In genomic region chr15:49876401-49877038, GRCh38 we compare ENCODE assay signal across 10 cellular contexts.
DNase-seq lines count a peak whose midpoint lies in the region; ATAC-seq and TF ChIP-seq lines count a peak whose summit lies in the region.
"Had no signal": no experiment of that assay in that cellular context is flagged by ENCODE, and none has a peak within 500 bp of the region (broad histone marks: within the 10 kb centered on the region; RNA-seq: fewer than 3 reads in every experiment).

No MANE protein-coding gene starts in this region.

- peaks cover 0 to 2% (median 0%) of the 10 kb centered on the region in 5 experiments for H3K9me3 Mint-ChIP-seq in brain
- no peaks in the 10 kb centered on the region for H3K9me3 Mint-ChIP-seq in CD8-positive, alpha-beta memory T cell
- H3K9me3 Mint-ChIP-seq: central memory CD8-positive, alpha-beta T cell; T-helper 1 cell treated with Interleukin-12 subunit alpha and Interleukin-12 subunit beta and Interleukin-4 antibody, amounts not matched to agents 30 μg/mL and 1 μg/mL, for 36 hours had no signal

- H3K27ac ChIP-seq in thyroid gland = peak overlapping the region; percentile 1 to 59 (median 53)
- H3K27ac ChIP-seq in CD8-positive, alpha-beta memory T cell (ENCODE audit: low read depth, low read length) = no peak overlapping the region

- H3K27me3 Mint-ChIP-seq in brain = no peaks in the 10 kb centered on the region
- no peaks in the 10 kb centered on the region for H3K27me3 Mint-ChIP-seq in CD8-positive, alpha-beta memory T cell
- H3K27me3 Mint-ChIP-seq: central memory CD8-positive, alpha-beta T cell had no signal

- ATAC-seq in left colon = peak; percentile 91
- no peak for ATAC-seq in esophagus mucosa
- ATAC-seq in GM19324 (IDR thresholded peaks at IDR 0.05; ENCODE audit: low FRiP score, unreplicated experiment) = no peak

- no peak overlapping the region for H3K4me3 ChIP-seq in thyroid gland (replicated peaks in 1 of 3)
- H3K4me3 ChIP-seq in CD8-positive, alpha-beta memory T cell (ENCODE audit: low read length) = no peak overlapping the region

- no peaks in the 10 kb centered on the region for H3K36me3 ChIP-seq in thyroid gland
- no peaks in the 10 kb centered on the region for H3K36me3 ChIP-seq in CD8-positive, alpha-beta memory T cell (ENCODE audit: insufficient read depth, low read length)

- peaks cover 17% of the 10 kb centered on the region for H3K4me1 Mint-ChIP-seq in brain
- no peaks in the 10 kb centered on the region for H3K4me1 Mint-ChIP-seq in CD8-positive, alpha-beta memory T cell
- H3K4me1 Mint-ChIP-seq: central memory CD8-positive, alpha-beta T cell had no signal

- TF ChIP-seq CTCF in brain (conservative IDR thresholded peaks at IDR 0.05) = peak; percentile 22 to 31
- TF ChIP-seq CTCF in thyroid gland (IDR thresholded peaks at IDR 0.05) = peak in 3 of 6 experiments; percentile 26 to 33 (median 28)

- intact Hi-C loops in left colon (cut with DNase I, micrococcal nuclease) = no loop called here
- intact Hi-C loops in thyroid gland (cut with DNase I) = no loop called here

- H3K27ac Mint-ChIP-seq in brain = peak overlapping the region in 2 of 5 experiments; percentile 63 to 92
- peak overlapping the region in 1 of 8 donors; percentile 51 for H3K27ac Mint-ChIP-seq in CD8-positive, alpha-beta memory T cell
- H3K27ac Mint-ChIP-seq: T-helper 1 cell treated with Interleukin-12 subunit alpha and Interleukin-12 subunit beta and Interleukin-4 antibody, amounts not matched to agents 30 μg/mL and 1 μg/mL, for 36 hours had no signal

- no peak overlapping the region for H3K4me3 Mint-ChIP-seq in brain
- H3K4me3 Mint-ChIP-seq in CD8-positive, alpha-beta memory T cell = no peak overlapping the region
- H3K4me3 Mint-ChIP-seq: central memory CD8-positive, alpha-beta T cell; T-helper 1 cell treated with Interleukin-12 subunit alpha and Interleukin-12 subunit beta and Interleukin-4 antibody, amounts not matched to agents 30 μg/mL and 1 μg/mL, for 36 hours had no signal

- no peaks in the 10 kb centered on the region for H3K27me3 ChIP-seq in thyroid gland
- no peaks in the 10 kb centered on the region for H3K27me3 ChIP-seq in CD8-positive, alpha-beta memory T cell (ENCODE audit: insufficient read depth, low read length, poor library complexity, severe bottlenecking)

- H3K9me3 ChIP-seq in thyroid gland = no peaks in the 10 kb centered on the region
- H3K9me3 ChIP-seq in CD8-positive, alpha-beta memory T cell (ENCODE audit: low read length) = no peaks in the 10 kb centered on the region

- peak; percentile 43 for DNase-seq in HuH-7 (ENCODE audit: low spot score)
- DNase-seq in left colon = peak in 1 of 2 donors; percentile 11
- no peak for DNase-seq in thyroid gland
- no peak for DNase-seq in CD8-positive, alpha-beta memory T cell
- no peak for DNase-seq in central memory CD4-positive, alpha-beta T cell

- POLR2A ChIA-PET in CD8-positive, alpha-beta memory T cell (lab: Charles Lee) = no interaction called here

- WGBS in thyroid gland, 2 donors = 69 to 76% methylated on average over 5 of the region's 5 CpGs

- H3K36me3 Mint-ChIP-seq in brain = no peaks in the 10 kb centered on the region
- H3K36me3 Mint-ChIP-seq in CD8-positive, alpha-beta memory T cell = no peaks in the 10 kb centered on the region

- TF ChIP-seq POLR2A in thyroid gland (IDR thresholded peaks at IDR 0.05) = no peak

- peaks cover 0 to 13% of the 10 kb centered on the region in 2 donors for H3K4me1 ChIP-seq in thyroid gland
- no peaks in the 10 kb centered on the region for H3K4me1 ChIP-seq in CD8-positive, alpha-beta memory T cell (ENCODE audit: insufficient read depth, low read length)

- CTCF ChIA-PET in CD8-positive, alpha-beta memory T cell (lab: Charles Lee) = interaction anchor here (0.7 to 1.5 kb wide), 2 partner anchors 12 to 127 kb away, joined by 3 read pairs; no protein-coding TSS in a partner anchor
